ENCODE assay signal across 11 cellular contexts in genomic region chr6:82396964-82397761, GRCh38. TPM values are rescaled to one million over a fixed set of nuclear protein-coding genes. Genes with fewer than 3 reads are reported as not detected.
DNase-seq lines count a peak whose midpoint lies in the region; ATAC-seq and TF ChIP-seq lines count a peak whose summit lies in the region.
"Had no signal": no experiment of that assay in that cellular context is flagged by ENCODE, and none has a peak within 500 bp of the region (broad histone marks: within the 10 kb centered on the region; RNA-seq: fewer than 3 reads in every experiment).

No MANE protein-coding gene starts in this region.

- H3K27me3 ChIP-seq in Panc1 (ENCODE audit: control insufficient read depth, insufficient read depth, low read length) (no peaks in the 10 kb centered on the region), esophagus (ENCODE audit: control insufficient read depth in 1 of 2, insufficient read depth in 2 of 2, low read length in 2 of 2) (no peaks in the 10 kb centered on the region)
- H3K27me3 ChIP-seq in naive thymus-derived CD4-positive, alpha-beta T cell (ENCODE audit: control insufficient read depth in 2 of 2, insufficient read depth in 2 of 2, low read length in 2 of 2), result no peaks in the 10 kb centered on the region

- no peaks in the 10 kb centered on the region for H3K4me1 Mint-ChIP-seq in stimulated activated effector memory CD8-positive, alpha-beta T cell treated with anti-CD3 and anti-CD28 coated beads, Interleukin-12 subunit alpha, Interleukin-12 subunit beta, amount 100 ng/mL, for 72 hours
- H3K4me1 Mint-ChIP-seq in activated CD8-positive, alpha-beta T cell treated with anti-CD3 and anti-CD28 coated beads for 36 hours (ENCODE audit: low read depth), result no peaks in the 10 kb centered on the region
- no peaks in the 10 kb centered on the region for H3K4me1 Mint-ChIP-seq in naive thymus-derived CD4-positive, alpha-beta T cell

- H3K4me3 ChIP-seq in Panc1 (ENCODE audit: low read depth in 2 of 2, low read length in 2 of 2), result no peak overlapping the region
- no peak overlapping the region for H3K4me3 ChIP-seq in esophagus (ENCODE audit: low read depth in 1 of 2, low read length in 2 of 2)
- no peak overlapping the region for H3K4me3 ChIP-seq in naive thymus-derived CD4-positive, alpha-beta T cell (ENCODE audit: low read length)
- H3K4me3 ChIP-seq: coronary artery had no signal

- no peak overlapping the region for H3K4me3 Mint-ChIP-seq in stimulated activated effector memory CD8-positive, alpha-beta T cell treated with anti-CD3 and anti-CD28 coated beads, Interleukin-12 subunit alpha, Interleukin-12 subunit beta, amount 100 ng/mL, for 72 hours
- no peak overlapping the region for H3K4me3 Mint-ChIP-seq in activated CD8-positive, alpha-beta T cell treated with anti-CD3 and anti-CD28 coated beads for 36 hours
- H3K4me3 Mint-ChIP-seq in naive thymus-derived CD4-positive, alpha-beta T cell, result no peak overlapping the region

- H3K9me3 Mint-ChIP-seq in stimulated activated effector memory CD8-positive, alpha-beta T cell treated with anti-CD3 and anti-CD28 coated beads, Interleukin-12 subunit alpha, Interleukin-12 subunit beta, amount 100 ng/mL, for 72 hours, result no peaks in the 10 kb centered on the region
- no peaks in the 10 kb centered on the region for H3K9me3 Mint-ChIP-seq in activated CD8-positive, alpha-beta T cell treated with anti-CD3 and anti-CD28 coated beads for 36 hours
- H3K9me3 Mint-ChIP-seq in naive thymus-derived CD4-positive, alpha-beta T cell, result peaks cover 0 to 4% (median 0%) of the 10 kb centered on the region in 11 donors

- TF ChIP-seq CTCF in Panc1 (IDR thresholded peaks at IDR 0.05), result no peak
- TF ChIP-seq CTCF in activated CD8-positive, alpha-beta T cell treated with anti-CD3 and anti-CD28 coated beads for 36 hours (IDR thresholded peaks at IDR 0.05), result no peak

- CTCF ChIA-PET in Panc1 (lab: Charles Lee), result no interaction called here
- CTCF ChIA-PET in activated CD8-positive, alpha-beta T cell treated with anti-CD3 and anti-CD28 coated beads for 36 hours (lab: Charles Lee), result no interaction called here
- CTCF ChIA-PET in naive thymus-derived CD4-positive, alpha-beta T cell (lab: Charles Lee), result no interaction called here

- intact Hi-C loops in Panc1 (cut with micrococcal nuclease; ENCODE audit: unreplicated experiment), result no loop called here
- intact Hi-C loops in activated CD8-positive, alpha-beta T cell treated with anti-CD3 and anti-CD28 coated beads for 36 hours (cut with micrococcal nuclease), result no loop called here
- intact Hi-C loops in naive thymus-derived CD4-positive, alpha-beta T cell (cut with micrococcal nuclease), result no loop called here

- H3K4me1 ChIP-seq in Panc1 (ENCODE audit: control insufficient read depth, insufficient read depth, low read length) (peaks cover 4% of the 10 kb centered on the region; the same call in 1 of the 2 replicates), esophagus (ENCODE audit: control insufficient read depth in 2 of 2, insufficient read depth in 2 of 2, low read length in 1 of 2) (peaks cover 0 to 3% of the 10 kb centered on the region in 2 donors)
- H3K4me1 ChIP-seq in naive thymus-derived CD4-positive, alpha-beta T cell (ENCODE audit: control insufficient read depth in 2 of 2, insufficient read depth in 2 of 2, low read length in 2 of 2), result no peaks in the 10 kb centered on the region

- peak; percentile 60 for ATAC-seq in Panc1
- peak; percentile 28 for ATAC-seq in stimulated activated effector memory CD8-positive, alpha-beta T cell treated with anti-CD3 and anti-CD28 coated beads, Interleukin-12 subunit alpha, Interleukin-12 subunit beta, amount 100 ng/mL, for 72 hours
- no peak for ATAC-seq in activated CD8-positive, alpha-beta T cell treated with anti-CD3 and anti-CD28 coated beads for 36 hours
- no peak for ATAC-seq in naive thymus-derived CD4-positive, alpha-beta T cell
- ATAC-seq in GM18520 (IDR thresholded peaks at IDR 0.05; ENCODE audit: unreplicated experiment), result no peak

- H3K36me3 ChIP-seq in Panc1 (ENCODE audit: control insufficient read depth, insufficient read depth, low read length) (no peaks in the 10 kb centered on the region), esophagus (ENCODE audit: control insufficient read depth in 2 of 2, insufficient read depth in 2 of 2, low read length in 1 of 2) (no peaks in the 10 kb centered on the region)
- no peaks in the 10 kb centered on the region for H3K36me3 ChIP-seq in naive thymus-derived CD4-positive, alpha-beta T cell (ENCODE audit: control insufficient read depth in 2 of 3, insufficient read depth in 3 of 3, low read length in 3 of 3)

- DNase-seq in DMS53 (lab: John Stamatoyannopoulos, UW) (peak; percentile 22), DMS53 treated with DMSO at 0.1 percent for 48 hours (lab: John Stamatoyannopoulos, UW; ENCODE audit: unreplicated experiment) (no peak), Panc1 (ENCODE audit: low read depth, low spot score) (peak; percentile 84)
- DNase-seq in stimulated activated effector memory CD8-positive, alpha-beta T cell treated with anti-CD3 and anti-CD28 coated beads, Interleukin-12 subunit alpha, Interleukin-12 subunit beta, amount 100 ng/mL, for 72 hours (ENCODE audit: low spot score in 2 of 2), result no peak
- DNase-seq in activated CD8-positive, alpha-beta T cell treated with anti-CD3 and anti-CD28 coated beads for 36 hours, result no peak
- no peak for DNase-seq in naive thymus-derived CD4-positive, alpha-beta T cell
- DNase-seq: 8988T, OCI-M1 had no signal

- H3K27me3 Mint-ChIP-seq in activated CD8-positive, alpha-beta T cell treated with anti-CD3 and anti-CD28 coated beads for 36 hours, result peaks cover 2% of the 10 kb centered on the region
- peaks cover 0 to 6% (median 0%) of the 10 kb centered on the region in 5 donors for H3K27me3 Mint-ChIP-seq in naive thymus-derived CD4-positive, alpha-beta T cell

- H3K36me3 Mint-ChIP-seq in stimulated activated effector memory CD8-positive, alpha-beta T cell treated with anti-CD3 and anti-CD28 coated beads, Interleukin-12 subunit alpha, Interleukin-12 subunit beta, amount 100 ng/mL, for 72 hours, result no peaks in the 10 kb centered on the region
- H3K36me3 Mint-ChIP-seq in activated CD8-positive, alpha-beta T cell treated with anti-CD3 and anti-CD28 coated beads for 36 hours (ENCODE audit: low read depth), result no peaks in the 10 kb centered on the region
- no peaks in the 10 kb centered on the region for H3K36me3 Mint-ChIP-seq in naive thymus-derived CD4-positive, alpha-beta T cell

- in situ Hi-C loops in Panc1 (cut with HindIII; ENCODE audit: low pct_unique_long_range_greater_than_20kb, low sequenced_read_pairs), result no loop called here

- H3K27ac ChIP-seq in Panc1 (ENCODE audit: low read length) (no peak overlapping the region), esophagus (ENCODE audit: low read depth in 2 of 2, low read length in 1 of 2) (peak overlapping the region; percentile 59 to 74)
- H3K27ac ChIP-seq in naive thymus-derived CD4-positive, alpha-beta T cell (ENCODE audit: low read depth, low read length), result no peak overlapping the region
- H3K27ac ChIP-seq: coronary artery had no signal

- POLR2A ChIA-PET in Panc1 (lab: Charles Lee), result no interaction called here
- POLR2A ChIA-PET in activated CD8-positive, alpha-beta T cell treated with anti-CD3 and anti-CD28 coated beads for 36 hours (lab: Charles Lee), result no interaction called here
- POLR2A ChIA-PET in naive thymus-derived CD4-positive, alpha-beta T cell (lab: Charles Lee), result no interaction called here

- H3K9me3 ChIP-seq in Panc1 (ENCODE audit: control insufficient read depth, insufficient read depth, low read depth, low read length), result no peaks in the 10 kb centered on the region
- no peaks in the 10 kb centered on the region for H3K9me3 ChIP-seq in esophagus (ENCODE audit: control insufficient read depth in 2 of 2, insufficient read depth in 1 of 2, low read depth in 1 of 2, low read length in 1 of 2)
- no peaks in the 10 kb centered on the region for H3K9me3 ChIP-seq in naive thymus-derived CD4-positive, alpha-beta T cell (ENCODE audit: control insufficient read depth in 2 of 3, low read length in 3 of 3)

- BruUV-seq in Panc1 (replicated peaks; lab: Mats Ljungman, UMichigan), result no TSS peak

- no peak overlapping the region for H3K27ac Mint-ChIP-seq in stimulated activated effector memory CD8-positive, alpha-beta T cell treated with anti-CD3 and anti-CD28 coated beads, Interleukin-12 subunit alpha, Interleukin-12 subunit beta, amount 100 ng/mL, for 72 hours
- H3K27ac Mint-ChIP-seq in activated CD8-positive, alpha-beta T cell treated with anti-CD3 and anti-CD28 coated beads for 36 hours, result no peak overlapping the region
- no peak overlapping the region for H3K27ac Mint-ChIP-seq in naive thymus-derived CD4-positive, alpha-beta T cell

- 74 to 80% methylated on average over 1 of the region's 1 CpG for WGBS in esophagus, 2 donors

RNA-seq across cellular contexts. Expression of gene TPBG, which starts 33.5 kb away (rescaled TPM):
- total RNA-seq in Panc1 (2021; ENCODE audit: unreplicated experiment), result 84.1 TPM
- polyA plus RNA-seq in Panc1 (2012; ENCODE audit: insufficient read length), result 60.1 TPM
- polyA plus RNA-seq in esophagus, result 10 to 100 TPM; 16.9 to 23.7 TPM
- total RNA-seq in activated CD8-positive, alpha-beta T cell treated with anti-CD3 and anti-CD28 coated beads for 36 hours, result not detected
- under 1 TPM in 1 of 5 experiments, not detected in 4; 0.34 TPM for total RNA-seq in naive thymus-derived CD4-positive, alpha-beta T cell
- polyA plus RNA-seq in naive thymus-derived CD4-positive, alpha-beta T cell, result not detected

Comparison
In these comparisons a context has a peak if more than half of its experiments do, and no peak if none do; other contexts are left out.
1. DNase-seq: peak in DMS53 (single experiment) and Panc1 (single experiment); none in DMS53 treated with DMSO at 0.1 percent for 48 hours (single experiment), stimulated activated effector memory CD8-positive, alpha-beta T cell treated with anti-CD3 and anti-CD28 coated beads, Interleukin-12 subunit alpha, Interleukin-12 subunit beta, amount 100 ng/mL, for 72 hours (0 of 2), activated CD8-positive, alpha-beta T cell treated with anti-CD3 and anti-CD28 coated beads for 36 hours (single experiment) and naive thymus-derived CD4-positive, alpha-beta T cell (0 of 9).
2. ATAC-seq: peak in Panc1 (single experiment) and stimulated activated effector memory CD8-positive, alpha-beta T cell treated with anti-CD3 and anti-CD28 coated beads, Interleukin-12 subunit alpha, Interleukin-12 subunit beta, amount 100 ng/mL, for 72 hours (single experiment); none in activated CD8-positive, alpha-beta T cell treated with anti-CD3 and anti-CD28 coated beads for 36 hours (single experiment), naive thymus-derived CD4-positive, alpha-beta T cell (single experiment) and GM18520 (single experiment).
3. H3K27ac ChIP-seq: peak in esophagus (2 of 2); none in Panc1 (single experiment) and naive thymus-derived CD4-positive, alpha-beta T cell (single experiment).
4. RNA of gene TPBG, which starts 33.5 kb away (total RNA-seq): 84.1 TPM in Panc1 (single experiment); not detected in activated CD8-positive, alpha-beta T cell treated with anti-CD3 and anti-CD28 coated beads for 36 hours and 0.34 TPM in naive thymus-derived CD4-positive, alpha-beta T cell; every median in the first group is over 10 times any median in the second.